In genomic region chr2:142670362-142670761, GRCh38 we compare ENCODE assay signal across 35 cellular contexts.
"Had no signal": no experiment of that assay in that cellular context is flagged by ENCODE, and none has a peak within 500 bp of the region (broad histone marks: within the 10 kb centered on the region; RNA-seq: fewer than 3 reads in every experiment).

No MANE protein-coding gene starts in this region.

- H3K27me3 ChIP-seq: MG63 had no signal

- DNase-seq: MG63, MM.1S, NCI-H1048, NCI-H1092, NCI-H1092 treated with DMSO at 0.1 percent for 48 hours, NCI-H1105, NCI-H1105 treated with DMSO at 0.1 percent for 48 hours, NCI-H1417, NCI-H1417 treated with DMSO at 0.1 percent for 48 hours, NCI-H1436, NCI-H1436 treated with DMSO at 0.1 percent for 48 hours, NCI-H146, NCI-H1694, NCI-H1694 treated with DMSO at 0.1 percent for 48 hours, NCI-H187, NCI-H187 treated with DMSO at 0.1 percent for 48 hours, NCI-H1930, NCI-H2029, NCI-H2029 treated with DMSO at 0.1 percent for 48 hours, NCI-H2081, NCI-H2081 treated with DMSO at 0.1 percent for 48 hours, NCI-H2107, NCI-H2171, NCI-H2171 treated with DMSO at 0.1 percent for 48 hours, NCI-H2227 treated with DMSO at 0.1 percent for 48 hours, NCI-H226, NCI-H345, NCI-H446, NCI-H446 treated with DMSO at 0.1 percent for 48 hours, NCI-H510A, NCI-H510A treated with DMSO at 0.1 percent for 48 hours, NCI-H524, NCI-H524 treated with DMSO at 0.1 percent for 48 hours, NCI-H526, NCI-H526 treated with DMSO at 0.1 percent for 48 hours had no signal

- H3K4me3 ChIP-seq: MG63 had no signal

- H3K36me3 ChIP-seq: MG63 had no signal

- H3K9me3 ChIP-seq: MG63 had no signal
